ENCODE assay signal across 1 cellular context in the genomic region with DNA sequence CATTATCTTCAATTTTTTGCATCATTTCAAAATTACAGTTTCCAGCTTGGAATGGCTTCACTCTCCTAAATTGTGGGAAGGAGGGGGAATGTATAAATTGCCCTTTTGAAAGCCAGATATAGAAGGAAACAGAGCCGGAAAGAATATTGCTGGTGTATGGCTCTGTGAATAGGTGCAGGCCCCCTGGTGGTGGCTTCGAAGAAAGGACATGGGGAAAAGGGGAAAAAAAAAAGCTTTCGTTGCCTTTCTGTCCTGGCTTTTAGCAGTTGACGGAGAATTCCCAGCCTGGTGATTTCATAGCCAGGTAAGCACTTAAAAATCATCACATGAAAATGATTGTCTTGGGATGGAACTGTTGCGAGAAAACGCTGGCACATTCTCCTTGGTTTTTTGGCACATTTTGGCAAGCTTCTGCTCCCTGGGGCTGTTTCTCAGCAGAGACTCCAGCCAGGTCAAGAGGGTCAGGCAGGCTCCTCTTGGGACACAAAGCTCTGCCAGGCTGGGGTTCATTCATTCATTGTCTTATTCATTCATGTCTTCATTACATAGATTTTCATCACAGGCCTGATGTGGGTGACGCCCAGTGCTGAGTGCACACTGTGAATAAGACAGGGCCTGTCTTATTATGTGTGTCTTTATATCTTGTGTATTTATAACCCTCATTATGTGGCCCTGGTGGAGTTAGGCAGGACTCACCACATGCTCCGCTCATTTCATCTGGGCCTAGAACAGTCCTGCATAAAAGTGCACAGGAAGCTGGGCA.
TF ChIP-seq lines count a peak whose summit lies in the region.

No MANE protein-coding gene starts in this region.

TF ChIP-seq in H1, 55 proteins besides CTCF, POLR2A, EP300 and RAD21:
- TF ChIP-seq JUND (IDR thresholded peaks at IDR 0.05; ENCODE audit: low read length) (no peak), POU5F1 (IDR thresholded peaks at IDR 0.05; ENCODE audit: low read depth, low read length) (no peak), POLR2AphosphoS5 (IDR thresholded peaks at IDR 0.05; ENCODE audit: low read depth, low read length) (no peak), CREB1 (IDR thresholded peaks at IDR 0.05) (no peak), NANOG (IDR thresholded peaks at IDR 0.05; ENCODE audit: insufficient read depth, low read depth, low read length, poor library complexity, severe bottlenecking) (no peak), SIN3A (conservative IDR thresholded peaks at IDR 0.05 in 1 of 2, IDR thresholded peaks at IDR 0.05 in 1 of 2; ENCODE audit: low read depth in 1 of 2, low read length in 2 of 2) (no peak), ATF2 (IDR thresholded peaks at IDR 0.05; ENCODE audit: low read length) (no peak), EGR1 (IDR thresholded peaks at IDR 0.05; ENCODE audit: borderline replicate concordance, low read depth, low read length) (no peak), FOSL1 (IDR thresholded peaks at IDR 0.05; ENCODE audit: insufficient read depth, low read depth, low read length) (no peak), MAFK (IDR thresholded peaks at IDR 0.05; ENCODE audit: low read depth, low read length) (no peak), BACH1 (IDR thresholded peaks at IDR 0.05; ENCODE audit: low read length) (no peak), RFX5 (IDR thresholded peaks at IDR 0.05; ENCODE audit: borderline replicate concordance, low read depth, low read length) (no peak), ASH2L (IDR thresholded peaks at IDR 0.05; ENCODE audit: low read length) (no peak), GTF2F1 (IDR thresholded peaks at IDR 0.05; ENCODE audit: borderline replicate concordance, low read depth, low read length) (no peak)
